11 cellular contexts compared by ENCODE assay signal in genomic region chr17:14886200-14886739, GRCh38.
DNase-seq lines count a peak whose midpoint lies in the region; ATAC-seq and TF ChIP-seq lines count a peak whose summit lies in the region.
"Had no signal": no experiment of that assay in that cellular context is flagged by ENCODE, and none has a peak within 500 bp of the region (broad histone marks: within the 10 kb centered on the region; RNA-seq: fewer than 3 reads in every experiment).

No MANE protein-coding gene starts in this region.

- no peak overlapping the region for H3K9ac ChIP-seq in H9 (ENCODE audit: extremely low read depth, insufficient read length, low read length)

- H3K79me2 ChIP-seq in H9 (ENCODE audit: insufficient read depth, low read length): no peaks in the 10 kb centered on the region

- H3K4ac ChIP-seq in H9 (ENCODE audit: low read depth, low read length): no peak overlapping the region

- no peak overlapping the region for H3K4me3 Mint-ChIP-seq in H9
- H3K4me3 Mint-ChIP-seq in activated CD4-positive, alpha-beta T cell treated with anti-CD3 and anti-CD28 coated beads for 36 hours: no peak overlapping the region
- H3K4me3 Mint-ChIP-seq in stimulated activated naive CD8-positive, alpha-beta T cell treated with anti-CD3 and anti-CD28 coated beads, Interleukin-15, amount 100 ng/mL, for 72 hours: no peak overlapping the region
- no peak overlapping the region for H3K4me3 Mint-ChIP-seq in stimulated activated naive B cell treated with anti-CD40 and anti-IgM and Interleukin-4, amounts not matched to agents 10 μg/mL and 1 μg/mL and 100 μg/mL, for 72 hours

- peaks cover 2 to 32% (median 12%) of the 10 kb centered on the region in 3 experiments; a peak in 6 of 7 replicates for H3K36me3 Mint-ChIP-seq in H9 (ENCODE audit: insufficient read depth in 1 of 3, low read depth in 3 of 3)
- H3K36me3 Mint-ChIP-seq in activated CD4-positive, alpha-beta T cell treated with anti-CD3 and anti-CD28 coated beads for 36 hours (ENCODE audit: low read depth): no peaks in the 10 kb centered on the region
- H3K36me3 Mint-ChIP-seq in stimulated activated naive B cell treated with anti-CD40 and anti-IgM and Interleukin-4, amounts not matched to agents 10 μg/mL and 1 μg/mL and 100 μg/mL, for 72 hours: peaks cover 0 to 9% of the 10 kb centered on the region in 2 donors

- no peak overlapping the region for H2AFZ ChIP-seq in H9 (ENCODE audit: low read length)

- no peaks in the 10 kb centered on the region; the same call in 1 of the 2 replicates for H3K27me3 Mint-ChIP-seq in H9 (ENCODE audit: low read depth)
- peaks cover 17% of the 10 kb centered on the region for H3K27me3 Mint-ChIP-seq in activated CD4-positive, alpha-beta T cell treated with anti-CD3 and anti-CD28 coated beads for 36 hours
- peaks cover 29% of the 10 kb centered on the region for H3K27me3 Mint-ChIP-seq in stimulated activated naive CD8-positive, alpha-beta T cell treated with anti-CD3 and anti-CD28 coated beads, Interleukin-15, amount 100 ng/mL, for 72 hours
- H3K27me3 Mint-ChIP-seq in stimulated activated naive B cell treated with anti-CD40 and anti-IgM and Interleukin-4, amounts not matched to agents 10 μg/mL and 1 μg/mL and 100 μg/mL, for 72 hours: peaks cover 20 to 24% of the 10 kb centered on the region in 2 donors

- no peak overlapping the region for H2BK15ac ChIP-seq in H9 (ENCODE audit: low read depth, low read length)

- no peak for ATAC-seq in activated CD4-positive, alpha-beta T cell treated with anti-CD3 and anti-CD28 coated beads for 36 hours
- ATAC-seq in stimulated activated naive CD8-positive, alpha-beta T cell treated with anti-CD3 and anti-CD28 coated beads, Interleukin-15, amount 100 ng/mL, for 72 hours: no peak
- ATAC-seq in stimulated activated naive B cell treated with anti-CD40 and anti-IgM and Interleukin-4, amounts not matched to agents 10 μg/mL and 1 μg/mL and 100 μg/mL, for 72 hours (replicated peaks): no peak

- peak; percentile 26 for DNase-seq in ACHN
- peak; percentile 50 for DNase-seq in H9
- DNase-seq in SHP77 treated with DMSO at 0.1 percent for 48 hours (lab: John Stamatoyannopoulos, UW): peak; percentile 2
- DNase-seq in fibroblast of the conjunctiva (ENCODE audit: low read depth): peak; percentile 6
- DNase-seq in activated CD4-positive, alpha-beta T cell treated with anti-CD3 and anti-CD28 coated beads for 36 hours: no peak
- DNase-seq in stimulated activated naive CD8-positive, alpha-beta T cell treated with anti-CD3 and anti-CD28 coated beads, Interleukin-15, amount 100 ng/mL, for 72 hours: no peak
- DNase-seq in stimulated activated naive B cell treated with anti-CD40 and anti-IgM and Interleukin-4, amounts not matched to agents 10 μg/mL and 1 μg/mL and 100 μg/mL, for 72 hours: no peak
- DNase-seq in hepatic stellate cell (ENCODE audit: low spot score): no peak
- DNase-seq: activated CD4-positive, alpha-beta T cell treated with anti-CD3 and anti-CD28 coated beads for 4 hours; adrenal gland; NCI-H526 treated with DMSO at 0.1 percent for 48 hours had no signal

- peak overlapping the region in 1 of 3 experiments; percentile 82; a peak in 2 of 7 replicates for H3K27ac Mint-ChIP-seq in H9
- no peak overlapping the region for H3K27ac Mint-ChIP-seq in activated CD4-positive, alpha-beta T cell treated with anti-CD3 and anti-CD28 coated beads for 36 hours
- H3K27ac Mint-ChIP-seq in stimulated activated naive CD8-positive, alpha-beta T cell treated with anti-CD3 and anti-CD28 coated beads, Interleukin-15, amount 100 ng/mL, for 72 hours: no peak overlapping the region
- no peak overlapping the region for H3K27ac Mint-ChIP-seq in stimulated activated naive B cell treated with anti-CD40 and anti-IgM and Interleukin-4, amounts not matched to agents 10 μg/mL and 1 μg/mL and 100 μg/mL, for 72 hours

- no peak overlapping the region for H2BK20ac ChIP-seq in H9 (ENCODE audit: low read depth, low read length, poor library complexity, severe bottlenecking)

- TF ChIP-seq CTCF in H9 (conservative IDR thresholded peaks at IDR 0.05): peak; percentile 71

- H3K56ac ChIP-seq in H9 (ENCODE audit: insufficient read length, low read depth, low read length): no peak overlapping the region

- H3K9me3 ChIP-seq in H9 (ENCODE audit: control insufficient read depth, low read depth, low read length): no peaks in the 10 kb centered on the region

- H2BK5ac ChIP-seq in H9 (ENCODE audit: insufficient read length, low read length): no peak overlapping the region

- no peaks in the 10 kb centered on the region for H3K27me3 ChIP-seq in H9 (ENCODE audit: insufficient read depth, low read length)
- H3K27me3 ChIP-seq: adrenal gland had no signal

- H3K4me1 Mint-ChIP-seq in H9: peaks cover 0 to 2% of the 10 kb centered on the region in 2 experiments; a peak in 1 of 4 replicates
- H3K4me1 Mint-ChIP-seq in activated CD4-positive, alpha-beta T cell treated with anti-CD3 and anti-CD28 coated beads for 36 hours: no peaks in the 10 kb centered on the region
- no peaks in the 10 kb centered on the region for H3K4me1 Mint-ChIP-seq in stimulated activated naive CD8-positive, alpha-beta T cell treated with anti-CD3 and anti-CD28 coated beads, Interleukin-15, amount 100 ng/mL, for 72 hours
- no peaks in the 10 kb centered on the region for H3K4me1 Mint-ChIP-seq in stimulated activated naive B cell treated with anti-CD40 and anti-IgM and Interleukin-4, amounts not matched to agents 10 μg/mL and 1 μg/mL and 100 μg/mL, for 72 hours

- no peak overlapping the region for H2BK120ac ChIP-seq in H9 (ENCODE audit: low read depth, low read length, poor library complexity, severe bottlenecking)

- no peaks in the 10 kb centered on the region for H3K4me1 ChIP-seq in H9 (ENCODE audit: insufficient read depth, low read length)
- H3K4me1 ChIP-seq: adrenal gland had no signal

- H3K18ac ChIP-seq in H9 (ENCODE audit: insufficient read length, low read depth, low read length): no peak overlapping the region

- H4K5ac ChIP-seq in H9 (ENCODE audit: insufficient read length, low read depth, low read length): no peak overlapping the region

- POLR2A ChIA-PET in activated CD4-positive, alpha-beta T cell treated with anti-CD3 and anti-CD28 coated beads for 36 hours (lab: Charles Lee): no interaction called here

- no peak overlapping the region for H2BK12ac ChIP-seq in H9 (ENCODE audit: insufficient read length, low read depth, low read length)

- no peak overlapping the region for H3K14ac ChIP-seq in H9 (ENCODE audit: insufficient read depth, low read length)

- no peaks in the 10 kb centered on the region for H4K20me1 ChIP-seq in H9 (ENCODE audit: control insufficient read depth, insufficient read depth, insufficient read length)

- no peak overlapping the region for H3K27ac ChIP-seq in H9 (ENCODE audit: insufficient read length, low read depth, low read length)
- H3K27ac ChIP-seq: adrenal gland had no signal

- no peak overlapping the region for H3K4me2 ChIP-seq in H9 (ENCODE audit: insufficient read depth, insufficient read length, low read length)

- CTCF ChIA-PET in activated CD4-positive, alpha-beta T cell treated with anti-CD3 and anti-CD28 coated beads for 36 hours (lab: Charles Lee): interaction anchor here (1.0 to 1.3 kb wide), 2 partner anchors 9 to 52 kb away, joined by 3 read pairs; no protein-coding TSS in a partner anchor

- H3T11ph ChIP-seq in H9 (ENCODE audit: low read length): no peak overlapping the region

- no peak overlapping the region for H2AK5ac ChIP-seq in H9 (ENCODE audit: insufficient read length, low read length)

- H3K79me1 ChIP-seq in H9 (ENCODE audit: insufficient read depth, low read depth, low read length, poor library complexity, severe bottlenecking): no peaks in the 10 kb centered on the region

- in situ Hi-C loops in ACHN (cut with HindIII; ENCODE audit: low pct_ligation_motif_present, low pct_unique_long_range_greater_than_20kb, low sequenced_read_pairs): no loop called here

- peaks cover 28 to 47% of the 10 kb centered on the region in 2 experiments for H3K9me3 Mint-ChIP-seq in H9
- peaks cover 19% of the 10 kb centered on the region for H3K9me3 Mint-ChIP-seq in activated CD4-positive, alpha-beta T cell treated with anti-CD3 and anti-CD28 coated beads for 36 hours (ENCODE audit: low read depth)
- peaks cover 24 to 50% of the 10 kb centered on the region in 2 donors for H3K9me3 Mint-ChIP-seq in stimulated activated naive CD8-positive, alpha-beta T cell treated with anti-CD3 and anti-CD28 coated beads, Interleukin-15, amount 100 ng/mL, for 72 hours
- peaks cover 31 to 32% of the 10 kb centered on the region in 2 donors for H3K9me3 Mint-ChIP-seq in stimulated activated naive B cell treated with anti-CD40 and anti-IgM and Interleukin-4, amounts not matched to agents 10 μg/mL and 1 μg/mL and 100 μg/mL, for 72 hours

- whole genome bisulfite sequencing in H9 (ENCODE audit: extremely low coverage, insufficient read length, low lambda C conversion rate): no CpG with 5 or more reads among the region's 2 CpGs

- no peak overlapping the region for H4K91ac ChIP-seq in H9 (ENCODE audit: insufficient read length, low read depth, low read length)

- intact Hi-C loops in activated CD4-positive, alpha-beta T cell treated with anti-CD3 and anti-CD28 coated beads for 36 hours (cut with DNase I, micrococcal nuclease): no loop called here

- H3K23me2 ChIP-seq in H9 (ENCODE audit: insufficient read length, low read depth, low read length, poor library complexity, severe bottlenecking): no peaks in the 10 kb centered on the region

- no peak overlapping the region for H3K23ac ChIP-seq in H9 (ENCODE audit: insufficient read length, low read depth, low read length)

- no peak overlapping the region for H4K8ac ChIP-seq in H9 (replicated peaks; ENCODE audit: insufficient read length, low read depth, low read length)

Comparison
In these comparisons a context has a peak if more than half of its experiments do, and no peak if none do; other contexts are left out.
1. DNase-seq: peak in ACHN (single experiment), H9 (single experiment), SHP77 treated with DMSO at 0.1 percent for 48 hours (single experiment) and fibroblast of the conjunctiva (single experiment); none in activated CD4-positive, alpha-beta T cell treated with anti-CD3 and anti-CD28 coated beads for 36 hours (single experiment), stimulated activated naive CD8-positive, alpha-beta T cell treated with anti-CD3 and anti-CD28 coated beads, Interleukin-15, amount 100 ng/mL, for 72 hours (0 of 2), stimulated activated naive B cell treated with anti-CD40 and anti-IgM and Interleukin-4, amounts not matched to agents 10 μg/mL and 1 μg/mL and 100 μg/mL, for 72 hours (single experiment) and hepatic stellate cell (single experiment).